ENCODE assay signal across 16 cellular contexts in genomic region chr2:30548386-30548785, GRCh38.
A peak's percentile ranks its signal among the peaks of the same experiment; 100 is the strongest.
DNase-seq lines count a peak whose midpoint lies in the region; ATAC-seq and TF ChIP-seq lines count a peak whose summit lies in the region.
"Had no signal": no experiment of that assay in that cellular context is flagged by ENCODE, and none has a peak within 500 bp of the region (broad histone marks: within the 10 kb centered on the region; RNA-seq: fewer than 3 reads in every experiment).

No MANE protein-coding gene starts in this region.

- CTCF ChIA-PET in Calu3 (lab: Charles Lee), result no interaction called here

- peak overlapping the region; percentile 36 for H3K4me3 Mint-ChIP-seq in progenitor cell of endocrine pancreas (ENCODE audit: low read depth)
- H3K4me3 Mint-ChIP-seq in Calu3 (ENCODE audit: low read depth, unreplicated experiment), result no peak overlapping the region
- H3K4me3 Mint-ChIP-seq: CD4-positive, alpha-beta memory T cell; HFFc6 had no signal

- peaks cover 38% of the 10 kb centered on the region for H3K4me1 Mint-ChIP-seq in progenitor cell of endocrine pancreas (ENCODE audit: low read depth)
- H3K4me1 Mint-ChIP-seq in Calu3 (ENCODE audit: low read depth, unreplicated experiment), result no peaks in the 10 kb centered on the region

- ATAC-seq in HG02884 (IDR thresholded peaks at IDR 0.05; ENCODE audit: unreplicated experiment), result no peak
- ATAC-seq: A549, HepG2 had no signal

- H3K9me3 ChIP-seq in HUES48 (ENCODE audit: control insufficient read depth, insufficient read depth, low read length) (no peaks in the 10 kb centered on the region), mesodermal cell (ENCODE audit: control insufficient read depth, low read length) (peaks cover 6% of the 10 kb centered on the region)
- H3K9me3 ChIP-seq: BE2C had no signal

- H3K4me3 ChIP-seq in HUES48 (ENCODE audit: low read depth, low read length) (no peak overlapping the region), mesodermal cell (ENCODE audit: extremely low read depth, insufficient read depth, low read length, poor library complexity, severe bottlenecking) (no peak overlapping the region)
- H3K4me3 ChIP-seq: A549 had no signal

- H3K9ac ChIP-seq in HUES48 (ENCODE audit: low read depth, low read length), result no peak overlapping the region

- DNase-seq in NCI-H82 treated with DMSO at 0.1 percent for 48 hours (lab: John Stamatoyannopoulos, UW; ENCODE audit: unreplicated experiment), result peak; percentile 26
- no peak for DNase-seq in progenitor cell of endocrine pancreas (ENCODE audit: low spot score, unreplicated experiment)
- no peak for DNase-seq in Calu3
- no peak for DNase-seq in NCI-H2227 (lab: John Stamatoyannopoulos, UW; ENCODE audit: unreplicated experiment)
- DNase-seq: BE2C; CD4-positive, alpha-beta memory T cell; DND-41; GF-D8; HCEC 1CT; HFFc6 had no signal

- 94% methylated on average over 2 of the region's 2 CpGs for WGBS in mesodermal cell (ENCODE audit: insufficient coverage in 2 of 2), 2 experiments

- no peaks in the 10 kb centered on the region for H3K27me3 ChIP-seq in HUES48 (ENCODE audit: control insufficient read depth, insufficient read depth, low read length)
- H3K27me3 ChIP-seq: BE2C had no signal

- H3K27me3 Mint-ChIP-seq in progenitor cell of endocrine pancreas (peaks cover 5% of the 10 kb centered on the region), Calu3 (ENCODE audit: unreplicated experiment) (no peaks in the 10 kb centered on the region)
- H3K27me3 Mint-ChIP-seq: CD4-positive, alpha-beta memory T cell had no signal

- H3K36me3 ChIP-seq in HUES48 (ENCODE audit: control insufficient read depth, insufficient read depth, low read length) (no peaks in the 10 kb centered on the region), mesodermal cell (ENCODE audit: control insufficient read depth, insufficient read depth, low read length) (peaks cover 6% of the 10 kb centered on the region)
- H3K36me3 ChIP-seq: BE2C had no signal

- BruUV-seq in Calu3 (replicated peaks; lab: Mats Ljungman, UMichigan), result no TSS peak

- H3K27ac ChIP-seq in HUES48 (ENCODE audit: low read depth, low read length), result peak overlapping the region; percentile 60
- H3K27ac ChIP-seq in mesodermal cell (ENCODE audit: low read depth, low read length, severe bottlenecking), result peak overlapping the region; percentile 77
- H3K27ac ChIP-seq: A549, C4-2B had no signal

- intact Hi-C loops in Calu3 (cut with micrococcal nuclease; ENCODE audit: unreplicated experiment), result no loop called here

- H3K36me3 Mint-ChIP-seq in progenitor cell of endocrine pancreas (ENCODE audit: insufficient read depth) (peaks cover 11% of the 10 kb centered on the region), Calu3 (ENCODE audit: insufficient read depth, unreplicated experiment) (no peaks in the 10 kb centered on the region)

- no peaks in the 10 kb centered on the region for H3K4me1 ChIP-seq in HUES48 (ENCODE audit: control insufficient read depth, insufficient read depth, low read length)
- peaks cover 12% of the 10 kb centered on the region for H3K4me1 ChIP-seq in mesodermal cell (ENCODE audit: control insufficient read depth, insufficient read depth, low read length, poor library complexity, severe bottlenecking)
- H3K4me1 ChIP-seq: A549, BE2C had no signal

- H3K27ac Mint-ChIP-seq in progenitor cell of endocrine pancreas (no peak overlapping the region), Calu3 (ENCODE audit: unreplicated experiment) (no peak overlapping the region)
- H3K27ac Mint-ChIP-seq: CD4-positive, alpha-beta memory T cell; HFFc6 had no signal

- TF ChIP-seq CTCF in progenitor cell of endocrine pancreas (IDR thresholded peaks at IDR 0.05; ENCODE audit: unreplicated experiment), result no peak
- TF ChIP-seq CTCF in Calu3 (IDR thresholded peaks at IDR 0.05; ENCODE audit: unreplicated experiment), result no peak

- H3K9me3 Mint-ChIP-seq in progenitor cell of endocrine pancreas (ENCODE audit: low read depth), result peaks cover 3% of the 10 kb centered on the region
- H3K9me3 Mint-ChIP-seq in Calu3 (ENCODE audit: low read depth, unreplicated experiment), result no peaks in the 10 kb centered on the region
- H3K9me3 Mint-ChIP-seq: HFFc6 had no signal
